ENCODE assay signal across 21 cellular contexts in the genomic region with DNA sequence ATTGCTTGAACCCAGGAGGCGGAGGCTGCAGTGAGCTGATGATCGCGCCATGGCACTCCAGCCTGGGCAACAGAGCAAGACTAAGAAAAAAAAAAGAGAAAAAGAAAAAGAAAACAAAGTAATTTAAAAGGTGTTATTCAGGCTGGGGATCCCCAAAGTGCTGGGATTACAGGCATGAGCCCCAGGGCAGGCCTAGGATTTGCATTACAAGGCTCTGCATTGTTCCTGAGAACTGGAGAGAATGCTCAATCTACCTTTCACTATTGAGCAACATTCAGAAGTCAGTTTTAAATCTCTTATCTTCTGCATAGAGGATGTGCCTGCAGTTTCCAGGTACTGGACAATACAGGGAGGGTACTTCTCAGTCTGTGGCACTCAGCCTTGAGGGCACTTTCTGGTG. TPM values are rescaled to one million over a fixed set of nuclear protein-coding genes. Genes with fewer than 3 reads are reported as not detected.
"Had no signal": no experiment of that assay in that cellular context is flagged by ENCODE, and none has a peak within 500 bp of the region (broad histone marks: within the 10 kb centered on the region; RNA-seq: fewer than 3 reads in every experiment).

No MANE protein-coding gene starts in this region.

RNA-seq across cellular contexts. Expression of a gene that starts 37.0 kb away (rescaled TPM):
- total RNA-seq: activated B cell treated with CpG ODN at 0.5 μM for 24 hours; activated CD4-positive, alpha-beta memory T cell treated with anti-CD3 and anti-CD28 coated beads for 36 hours; activated CD4-positive, alpha-beta T cell treated with anti-CD3 and anti-CD28 coated beads, Interleukin-2, amount 10 ng/mL, durations not matched to agents 24 days and 14 days; activated CD8-positive, alpha-beta memory T cell treated with anti-CD3 and anti-CD28 coated beads for 36 hours; activated CD8-positive, alpha-beta T cell treated with anti-CD3 and anti-CD28 coated beads for 36 hours; activated naive CD4-positive, alpha-beta T cell treated with anti-CD3 and anti-CD28 coated beads for 36 hours; activated naive CD4-positive, alpha-beta T cell treated with anti-CD3 and anti-CD28 coated beads, Interleukin-2, amount 50 U/mL, for 72 hours; activated naive CD8-positive, alpha-beta T cell treated with anti-CD3 and anti-CD28 coated beads for 36 hours; activated T-cell treated with anti-CD3 and anti-CD28 coated beads, Interleukin-2, amount 50 U/mL, for 4 hours; activated T-cell treated with anti-CD3 and anti-CD28 coated beads, Interleukin-2, amount 50 U/mL, for 72 hours; activated T-helper 1 cell treated with anti-CD3 and anti-CD28 coated beads, Interleukin-12 subunit alpha, Interleukin-12 subunit beta, Interleukin-2, Interleukin-4 antibody, amounts not matched to agents 30 ng/mL and 10 ng/mL and 1 ng/mL, durations not matched to agents 14 hours and 24 hours and 36 hours; activated T-helper 17 cell treated with anti-CD3 and anti-CD28 coated beads, Interleukin-2, amount 50 U/mL, for 72 hours; adrenal gland; aorta; astrocyte; body of pancreas; breast epithelium; cerebellum; T-helper 1 cell treated with Interleukin-12 subunit alpha and Interleukin-12 subunit beta and Interleukin-4 antibody, amounts not matched to agents 30 ng/mL and 1 ng/mL, for 36 hours; T-helper 17 cell; T-helper 2 cell treated with Interferon-gamma antibody and Interleukin-4, amounts not matched to agents 100 ng/mL and 5 ng/mL, for 36 hours had no signal
- polyA plus RNA-seq: adrenal gland, aorta had no signal
